Comparison of ENCODE assay signal across 19 cellular contexts in genomic region chr22:44996648-44997047, GRCh38. TPM values are rescaled to one million over a fixed set of nuclear protein-coding genes. Genes with fewer than 3 reads are reported as not detected.
DNase-seq lines count a peak whose midpoint lies in the region; ATAC-seq, FAIRE-seq and TF ChIP-seq lines count a peak whose summit lies in the region.
"Had no signal": no experiment of that assay in that cellular context is flagged by ENCODE, and none has a peak within 500 bp of the region (broad histone marks: within the 10 kb centered on the region; RNA-seq: fewer than 3 reads in every experiment).

No MANE protein-coding gene starts in this region.

- H3K9me3 Mint-ChIP-seq in nephron progenitor cell: no peaks in the 10 kb centered on the region
- H3K9me3 Mint-ChIP-seq in stimulated activated naive B cell treated with anti-CD40 and anti-IgM and Interleukin-4, amounts not matched to agents 10 μg/mL and 1 μg/mL and 100 μg/mL, for 72 hours: no peaks in the 10 kb centered on the region

- peak overlapping the region; percentile 86 for H3K27ac Mint-ChIP-seq in nephron progenitor cell
- H3K27ac Mint-ChIP-seq in stimulated activated naive B cell treated with anti-CD40 and anti-IgM and Interleukin-4, amounts not matched to agents 10 μg/mL and 1 μg/mL and 100 μg/mL, for 72 hours: peak overlapping the region; percentile 42
- H3K27ac Mint-ChIP-seq: CD4-positive, alpha-beta memory T cell had no signal

- peaks cover 67% of the 10 kb centered on the region for H3K4me1 Mint-ChIP-seq in nephron progenitor cell
- H3K4me1 Mint-ChIP-seq in stimulated activated naive B cell treated with anti-CD40 and anti-IgM and Interleukin-4, amounts not matched to agents 10 μg/mL and 1 μg/mL and 100 μg/mL, for 72 hours: no peaks in the 10 kb centered on the region

- H3K27ac ChIP-seq in WERI-Rb-1: no peak overlapping the region
- no peak overlapping the region for H3K27ac ChIP-seq in vagina
- H3K27ac ChIP-seq: A549 had no signal

- H3K27me3 ChIP-seq in bronchial epithelial cell (ENCODE audit: control insufficient read depth, insufficient read depth, low read length) (peaks cover 3% of the 10 kb centered on the region), WERI-Rb-1 (ENCODE audit: insufficient read depth, low read depth, severe bottlenecking) (no peaks in the 10 kb centered on the region), vagina (no peaks in the 10 kb centered on the region)
- H3K27me3 ChIP-seq: BE2C had no signal

- no peak for ATAC-seq in stimulated activated naive B cell treated with anti-CD40 and anti-IgM and Interleukin-4, amounts not matched to agents 10 μg/mL and 1 μg/mL and 100 μg/mL, for 72 hours (replicated peaks)
- ATAC-seq in HG02938 (IDR thresholded peaks at IDR 0.05; ENCODE audit: unreplicated experiment): no peak
- ATAC-seq: A549 had no signal

- H3K36me3 Mint-ChIP-seq in nephron progenitor cell (ENCODE audit: low read depth): peaks cover 33% of the 10 kb centered on the region
- H3K36me3 Mint-ChIP-seq in stimulated activated naive B cell treated with anti-CD40 and anti-IgM and Interleukin-4, amounts not matched to agents 10 μg/mL and 1 μg/mL and 100 μg/mL, for 72 hours: no peaks in the 10 kb centered on the region
- H3K36me3 Mint-ChIP-seq: CD4-positive, alpha-beta memory T cell had no signal

- peaks cover 3% of the 10 kb centered on the region for H3K27me3 Mint-ChIP-seq in nephron progenitor cell (ENCODE audit: low read depth, poor library complexity)
- peaks cover 17 to 48% of the 10 kb centered on the region in 2 donors for H3K27me3 Mint-ChIP-seq in stimulated activated naive B cell treated with anti-CD40 and anti-IgM and Interleukin-4, amounts not matched to agents 10 μg/mL and 1 μg/mL and 100 μg/mL, for 72 hours

- H3K9me3 ChIP-seq in WERI-Rb-1 (ENCODE audit: severe bottlenecking) (no peaks in the 10 kb centered on the region), vagina (no peaks in the 10 kb centered on the region)
- H3K9me3 ChIP-seq: A549, BE2C had no signal

- H3K4me1 ChIP-seq in vagina: peaks cover 30% of the 10 kb centered on the region
- H3K4me1 ChIP-seq: A549 had no signal

- TF ChIP-seq CTCF in bronchial epithelial cell (IDR thresholded peaks at IDR 0.05; ENCODE audit: insufficient read depth, low read length, severe bottlenecking): no peak
- TF ChIP-seq CTCF in nephron progenitor cell (IDR thresholded peaks at IDR 0.05): no peak
- TF ChIP-seq CTCF in WERI-Rb-1 (IDR thresholded peaks at IDR 0.05; ENCODE audit: low read depth, low read length): no peak
- TF ChIP-seq CTCF in vagina (IDR thresholded peaks at IDR 0.05): no peak

- peak overlapping the region; percentile 11 for H3K4me3 Mint-ChIP-seq in nephron progenitor cell
- H3K4me3 Mint-ChIP-seq in stimulated activated naive B cell treated with anti-CD40 and anti-IgM and Interleukin-4, amounts not matched to agents 10 μg/mL and 1 μg/mL and 100 μg/mL, for 72 hours: no peak overlapping the region
- H3K4me3 Mint-ChIP-seq: CD4-positive, alpha-beta memory T cell had no signal

- H3K4me3 ChIP-seq in bronchial epithelial cell (ENCODE audit: low read depth, low read length): no peak overlapping the region
- H3K4me3 ChIP-seq in WERI-Rb-1 (ENCODE audit: low read depth, low read length): no peak overlapping the region
- H3K4me3 ChIP-seq in vagina: no peak overlapping the region
- H3K4me3 ChIP-seq: A549 had no signal

- DNase-seq in HTR-8/SVneo (ENCODE audit: insufficient read length, low spot score): no peak
- no peak for DNase-seq in bronchial epithelial cell (ENCODE audit: low read depth)
- DNase-seq in nephron progenitor cell: no peak
- DNase-seq in stimulated activated naive B cell treated with anti-CD40 and anti-IgM and Interleukin-4, amounts not matched to agents 10 μg/mL and 1 μg/mL and 100 μg/mL, for 72 hours: no peak
- DNase-seq in WERI-Rb-1: no peak
- DNase-seq in NCI-H446 (lab: John Stamatoyannopoulos, UW): no peak
- DNase-seq in vagina (ENCODE audit: extremely low spot score in 2 of 2): no peak
- DNase-seq: BE2C; CD4-positive, alpha-beta memory T cell; COR-L47; DMS153; DND-41; GDM1; GOT3; HCEC 1CT had no signal

- intact Hi-C loops in vagina (cut with DNase I): no loop called here

- FAIRE-seq in HTR-8/SVneo (lab: Jason Lieb, UNC) (peak; percentile 42), bronchial epithelial cell (lab: Jason Lieb, UNC) (peak; percentile 97)
- FAIRE-seq: A549, D721Med, GM12892 had no signal

- no peaks in the 10 kb centered on the region for H3K36me3 ChIP-seq in bronchial epithelial cell (ENCODE audit: control insufficient read depth, insufficient read depth, low read length)
- peaks cover 54% of the 10 kb centered on the region for H3K36me3 ChIP-seq in WERI-Rb-1
- no peaks in the 10 kb centered on the region for H3K36me3 ChIP-seq in vagina

- TF ChIP-seq POLR2A in vagina (IDR thresholded peaks at IDR 0.05): no peak

RNA-seq across cellular contexts. Expression of gene PHF21B, which starts 13.2 kb away (rescaled TPM):
- total RNA-seq in bronchial epithelial cell (not detected in 2 replicates), vagina (2.2 TPM)
- total RNA-seq: CD4-positive, alpha-beta memory T cell had no signal
